8 cellular contexts compared by ENCODE assay signal in genomic region chr1:11681071-11681771, GRCh38. TPM values are rescaled to one million over a fixed set of nuclear protein-coding genes. Genes with fewer than 3 reads are reported as not detected.
A peak's percentile ranks its signal among the peaks of the same experiment; 100 is the strongest.
DNase-seq lines count a peak whose midpoint lies in the region; ATAC-seq lines count a peak whose summit lies in the region.

MAD2L2 (minus strand) TSS chr1:11681148; CDS start chr1:11680601, 547 bp downstream.

- DNase-seq in DMS79 treated with DMSO at 0.1 percent for 48 hours (lab: John Stamatoyannopoulos, UW) (peak; percentile 75), KG1 (lab: John Stamatoyannopoulos, UW) (peak; percentile 77), SJSA1 (ENCODE audit: low read depth in 1 of 2, low spot score in 2 of 2) (peak; percentile 85 to 88), foreskin melanocyte (peak; percentile 81), neuronal stem cell (ENCODE audit: low spot score) (peak; percentile 81), stromal cell of bone marrow (ENCODE audit: low read depth) (peak; percentile 65)
- DNase-seq in activated gamma-delta T cell treated with anti-CD3 and anti-CD28 coated beads, Interleukin-2, amount 50 U/mL, for 16 hours (ENCODE audit: low read depth) = peak; percentile 88

- H3K27ac ChIP-seq in SJSA1 (peak within 1 kb of the TSS; percentile 75), neuronal stem cell (replicated peaks; ENCODE audit: low read length) (peak within 1 kb of the TSS; percentile 83)

- peak within 1 kb of the TSS; percentile 43 for H4K91ac ChIP-seq in neuronal stem cell (ENCODE audit: low read depth, low read length, poor library complexity)

- peak within 1 kb of the TSS; percentile 31 for H4K8ac ChIP-seq in neuronal stem cell (ENCODE audit: low read depth, low read length)

- H2AK5ac ChIP-seq in neuronal stem cell (ENCODE audit: low read depth, low read length) = peak within 1 kb of the TSS; percentile 74

- peak within 1 kb of the TSS; percentile 97 for H3K4me2 ChIP-seq in neuronal stem cell (ENCODE audit: insufficient read depth, low read length, poor library complexity, severe bottlenecking)

- peak within 1 kb of the TSS; percentile 96 for H3K18ac ChIP-seq in neuronal stem cell (ENCODE audit: low read length)

- peaks cover 5% of the 10 kb centered on the region; the same call in 1 of the 2 replicates for H3K4me1 ChIP-seq in SJSA1 (replicated peaks)
- peaks cover 10 to 15% of the 10 kb centered on the region in 2 donors for H3K4me1 ChIP-seq in neuronal stem cell (ENCODE audit: control insufficient read depth in 2 of 2, insufficient read depth in 1 of 2, low read depth in 1 of 2, low read length in 2 of 2)

- H3K9me3 ChIP-seq in SJSA1 (replicated peaks) = no peaks in the 10 kb centered on the region
- no peaks in the 10 kb centered on the region for H3K9me3 ChIP-seq in neuronal stem cell (replicated peaks in 1 of 2; ENCODE audit: control insufficient read depth in 2 of 2, insufficient read depth in 1 of 2, low read depth in 1 of 2, low read length in 2 of 2)

- H2BK120ac ChIP-seq in neuronal stem cell (ENCODE audit: low read depth, low read length) = no peak within 1 kb of the TSS

- peaks cover 21% of the 10 kb centered on the region for H3K36me3 ChIP-seq in SJSA1
- peaks cover 11 to 42% of the 10 kb centered on the region in 2 donors for H3K36me3 ChIP-seq in neuronal stem cell (replicated peaks in 1 of 2; ENCODE audit: control insufficient read depth in 2 of 2, insufficient read depth in 2 of 2, low read length in 2 of 2)

- peaks cover 6% of the 10 kb centered on the region for H3K79me1 ChIP-seq in neuronal stem cell (ENCODE audit: low read depth, low read length)

- H2AFZ ChIP-seq in neuronal stem cell (ENCODE audit: low read length) = peak within 1 kb of the TSS; percentile 86

- H2BK12ac ChIP-seq in neuronal stem cell (ENCODE audit: low read length) = no peak within 1 kb of the TSS

- H3K9ac ChIP-seq in neuronal stem cell (ENCODE audit: low read depth, low read length, poor library complexity) = peak within 1 kb of the TSS; percentile 95

- H3K4me3 ChIP-seq in SJSA1 (peak within 1 kb of the TSS; percentile 75), neuronal stem cell (ENCODE audit: low read length in 2 of 2) (peak within 1 kb of the TSS; percentile 96 to 97)

- no CpG with 5 or more reads among the region's 71 CpGs for WGBS in neuronal stem cell (ENCODE audit: extremely low coverage in 2 of 2, insufficient read length in 2 of 2, insufficient replicate concordance in 1 of 2), 2 donors

- ATAC-seq in GM21619 (IDR thresholded peaks at IDR 0.05; ENCODE audit: unreplicated experiment) = peak; percentile 72

- H3K14ac ChIP-seq in neuronal stem cell (ENCODE audit: low read length) = peak within 1 kb of the TSS; percentile 65

- peak within 1 kb of the TSS; percentile 60 for H2BK15ac ChIP-seq in neuronal stem cell (ENCODE audit: low read length)

- peak within 1 kb of the TSS; percentile 97 for H3K23ac ChIP-seq in neuronal stem cell (ENCODE audit: low read depth, low read length, poor library complexity)

- peak within 1 kb of the TSS; percentile 58 for H3K4ac ChIP-seq in neuronal stem cell (ENCODE audit: low read length)

- H3K27me3 ChIP-seq in SJSA1 (replicated peaks) = peaks cover 3% of the 10 kb centered on the region; the same call in 1 of the 2 replicates
- no peaks in the 10 kb centered on the region for H3K27me3 ChIP-seq in neuronal stem cell (ENCODE audit: control insufficient read depth in 3 of 3, insufficient read depth in 3 of 3, low read depth in 1 of 3, low read length in 3 of 3)

- H2BK5ac ChIP-seq in neuronal stem cell (ENCODE audit: low read length) = peak within 1 kb of the TSS; percentile 68

RNA-seq across cellular contexts. Expression of gene MAD2L2, which starts in this region (rescaled TPM):
- 118 and 132 TPM in 2 replicates for total RNA-seq in SJSA1 (2014; rRNA removed; shearing (Covaris generic))
- 132 TPM for polyA plus RNA-seq in neuronal stem cell (2013, experiment 1 of 2)
- polyA plus RNA-seq in neuronal stem cell (2013, experiment 2 of 2) = 126 TPM

Comparison
In these comparisons a context has a peak if more than half of its experiments do, and no peak if none do; other contexts are left out.
1. Peak in every context shown above with its lines: DNase-seq, ATAC-seq, H3K4me3 ChIP-seq and H3K27ac ChIP-seq.